In genomic region chr1:160907976-160908375, GRCh38 we compare ENCODE assay signal across 2 cellular contexts.
TF ChIP-seq lines count a peak whose summit lies in the region.

No MANE protein-coding gene starts in this region.

TF ChIP-seq in A549, 52 proteins besides CTCF, POLR2A, EP300 and RAD21:
- TF ChIP-seq FOSL2 (IDR thresholded peaks at IDR 0.05) (no peak), FOSL2 (CRISPR knock-in tag; IDR thresholded peaks at IDR 0.05) (no peak), HOXB13 (CRISPR knock-in tag; IDR thresholded peaks at IDR 0.05; ENCODE audit: low read depth) (no peak), HOXA7 (CRISPR knock-in tag; IDR thresholded peaks at IDR 0.05) (no peak), MYC (IDR thresholded peaks at IDR 0.05; ENCODE audit: borderline replicate concordance, low read length) (no peak), HEYL (CRISPR knock-in tag; IDR thresholded peaks at IDR 0.05) (no peak)
- TF ChIP-seq, protein P1, sequence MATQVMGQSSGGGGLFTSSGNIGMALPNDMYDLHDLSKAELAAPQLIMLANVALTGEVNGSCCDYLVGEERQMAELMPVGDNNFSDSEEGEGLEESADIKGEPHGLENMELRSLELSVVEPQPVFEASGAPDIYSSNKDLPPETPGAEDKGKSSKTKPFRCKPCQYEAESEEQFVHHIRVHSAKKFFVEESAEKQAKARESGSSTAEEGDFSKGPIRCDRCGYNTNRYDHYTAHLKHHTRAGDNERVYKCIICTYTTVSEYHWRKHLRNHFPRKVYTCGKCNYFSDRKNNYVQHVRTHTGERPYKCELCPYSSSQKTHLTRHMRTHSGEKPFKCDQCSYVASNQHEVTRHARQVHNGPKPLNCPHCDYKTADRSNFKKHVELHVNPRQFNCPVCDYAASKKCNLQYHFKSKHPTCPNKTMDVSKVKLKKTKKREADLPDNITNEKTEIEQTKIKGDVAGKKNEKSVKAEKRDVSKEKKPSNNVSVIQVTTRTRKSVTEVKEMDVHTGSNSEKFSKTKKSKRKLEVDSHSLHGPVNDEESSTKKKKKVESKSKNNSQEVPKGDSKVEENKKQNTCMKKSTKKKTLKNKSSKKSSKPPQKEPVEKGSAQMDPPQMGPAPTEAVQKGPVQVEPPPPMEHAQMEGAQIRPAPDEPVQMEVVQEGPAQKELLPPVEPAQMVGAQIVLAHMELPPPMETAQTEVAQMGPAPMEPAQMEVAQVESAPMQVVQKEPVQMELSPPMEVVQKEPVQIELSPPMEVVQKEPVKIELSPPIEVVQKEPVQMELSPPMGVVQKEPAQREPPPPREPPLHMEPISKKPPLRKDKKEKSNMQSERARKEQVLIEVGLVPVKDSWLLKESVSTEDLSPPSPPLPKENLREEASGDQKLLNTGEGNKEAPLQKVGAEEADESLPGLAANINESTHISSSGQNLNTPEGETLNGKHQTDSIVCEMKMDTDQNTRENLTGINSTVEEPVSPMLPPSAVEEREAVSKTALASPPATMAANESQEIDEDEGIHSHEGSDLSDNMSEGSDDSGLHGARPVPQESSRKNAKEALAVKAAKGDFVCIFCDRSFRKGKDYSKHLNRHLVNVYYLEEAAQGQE (IDR thresholded peaks at IDR 0.05): no peak

TF ChIP-seq in H1, 55 proteins besides CTCF, POLR2A, EP300 and RAD21:
- no peak for TF ChIP-seq MAX (IDR thresholded peaks at IDR 0.05)
- no peak for TF ChIP-seq RBBP5 (IDR thresholded peaks at IDR 0.05; ENCODE audit: borderline replicate concordance, low read depth, low read length)
- no peak for TF ChIP-seq TAF7 (optimal IDR thresholded peaks at IDR 0.05; ENCODE audit: borderline replicate concordance, low read depth, low read length)
- TF ChIP-seq SUZ12 (IDR thresholded peaks at IDR 0.05; ENCODE audit: low read length): no peak
- no peak for TF ChIP-seq BRCA1 (IDR thresholded peaks at IDR 0.05; ENCODE audit: low read depth, low read length)
- no peak for TF ChIP-seq TBP (IDR thresholded peaks at IDR 0.05; ENCODE audit: low read depth, low read length)
- no peak for TF ChIP-seq TEAD4 (IDR thresholded peaks at IDR 0.05; ENCODE audit: low read depth, low read length)
- TF ChIP-seq, protein P2, sequence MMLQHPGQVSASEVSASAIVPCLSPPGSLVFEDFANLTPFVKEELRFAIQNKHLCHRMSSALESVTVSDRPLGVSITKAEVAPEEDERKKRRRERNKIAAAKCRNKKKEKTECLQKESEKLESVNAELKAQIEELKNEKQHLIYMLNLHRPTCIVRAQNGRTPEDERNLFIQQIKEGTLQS (IDR thresholded peaks at IDR 0.05; ENCODE audit: insufficient read depth, low read depth, low read length): no peak
- TF ChIP-seq CBX5 (IDR thresholded peaks at IDR 0.05; ENCODE audit: low read depth, low read length): no peak
- TF ChIP-seq CHD2 (IDR thresholded peaks at IDR 0.05; ENCODE audit: low read length): no peak
- TF ChIP-seq KDM1A (IDR thresholded peaks at IDR 0.05; ENCODE audit: borderline replicate concordance, low read length): no peak
- TF ChIP-seq EGR1 (IDR thresholded peaks at IDR 0.05; ENCODE audit: borderline replicate concordance, low read depth, low read length): no peak
- TF ChIP-seq JUN (IDR thresholded peaks at IDR 0.05; ENCODE audit: low read depth, low read length): no peak
- TF ChIP-seq KDM5A (IDR thresholded peaks at IDR 0.05; ENCODE audit: low read length): no peak
- TF ChIP-seq MAFK (IDR thresholded peaks at IDR 0.05; ENCODE audit: low read depth, low read length): no peak
- no peak for TF ChIP-seq GTF2F1 (IDR thresholded peaks at IDR 0.05; ENCODE audit: borderline replicate concordance, low read depth, low read length)
- no peak for TF ChIP-seq ASH2L (IDR thresholded peaks at IDR 0.05; ENCODE audit: low read length)
- no peak for TF ChIP-seq EZH2 (IDR thresholded peaks at IDR 0.05; ENCODE audit: low read depth, low read length, severe bottlenecking)
- TF ChIP-seq E2F6 (IDR thresholded peaks at IDR 0.05): no peak
TF ChIP-seq in H1: peak in this region for 0.
